11 cellular contexts compared by ENCODE assay signal in the genomic region with DNA sequence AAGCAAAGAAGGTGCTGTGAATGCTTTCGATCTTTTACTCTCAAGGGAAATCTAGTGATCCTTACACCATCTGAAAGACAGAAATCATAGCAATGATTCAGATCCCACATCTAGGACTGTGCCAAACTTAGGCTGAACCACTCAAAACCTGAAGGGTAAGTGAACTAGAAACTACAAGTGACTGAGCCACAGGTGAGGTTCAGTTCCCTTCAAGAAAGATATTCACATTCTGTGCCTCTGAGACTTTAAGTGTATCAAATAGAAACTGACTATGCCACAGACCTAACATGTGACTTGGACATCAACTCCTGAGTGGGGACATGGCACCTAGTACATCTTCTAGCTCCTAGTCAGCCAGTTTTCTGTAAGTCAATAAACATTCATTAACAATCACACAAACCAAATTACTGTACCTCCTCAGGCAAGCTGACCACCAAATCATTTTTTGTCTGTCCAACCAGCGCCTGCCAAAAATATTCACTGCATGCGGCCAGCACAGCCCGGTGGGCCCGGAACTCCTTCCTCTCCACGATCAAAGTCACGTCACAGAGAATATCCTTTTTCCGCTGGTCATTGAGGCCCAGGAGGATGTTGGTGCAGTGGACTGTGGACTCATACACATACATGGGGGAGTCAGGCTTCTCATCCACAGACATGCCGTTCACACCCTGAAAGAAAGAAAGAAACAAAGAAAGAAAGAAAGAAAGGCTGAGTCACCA.
DNase-seq lines count a peak whose midpoint lies in the region; ATAC-seq and TF ChIP-seq lines count a peak whose summit lies in the region.
"Had no signal": no experiment of that assay in that cellular context is flagged by ENCODE, and none has a peak within 500 bp of the region (broad histone marks: within the 10 kb centered on the region; RNA-seq: fewer than 3 reads in every experiment).

No MANE protein-coding gene starts in this region.

- H3K27ac Mint-ChIP-seq in activated naive CD8-positive, alpha-beta T cell = peak overlapping the region; percentile 93

- no peaks in the 10 kb centered on the region for H3K36me3 ChIP-seq in BE2C

- no peaks in the 10 kb centered on the region for H3K27me3 Mint-ChIP-seq in activated naive CD8-positive, alpha-beta T cell

- H3K4me1 Mint-ChIP-seq in activated naive CD8-positive, alpha-beta T cell (ENCODE audit: low read depth) = peaks cover 70% of the 10 kb centered on the region

- H3K4me3 Mint-ChIP-seq in activated naive CD8-positive, alpha-beta T cell = peak overlapping the region; percentile 43

- no peaks in the 10 kb centered on the region for H3K9me3 Mint-ChIP-seq in activated naive CD8-positive, alpha-beta T cell (ENCODE audit: low read depth)

- H3K9me3 ChIP-seq in BE2C = no peaks in the 10 kb centered on the region; the same call in 1 of the 2 replicates
- H3K9me3 ChIP-seq: BLaER1 treated with 17β-estradiol and CSF1 and Interleukin-3, amounts not matched to agents 10 nM and 100 nM had no signal

- H3K36me3 Mint-ChIP-seq in activated naive CD8-positive, alpha-beta T cell = peaks cover 27% of the 10 kb centered on the region

- DNase-seq in stimulated activated CD4-positive, alpha-beta T cell treated with anti-CD3 and anti-CD28 coated beads, Interleukin-15, amount 100 ng/mL, for 24 hours = peak; percentile 33
- no peak for DNase-seq in stimulated activated CD4-positive, alpha-beta T cell treated with anti-CD3 and anti-CD28 coated beads, Interleukin-12 subunit alpha, Interleukin-12 subunit beta, amount 100 ng/mL, for 4 hours
- DNase-seq in BE2C = no peak
- DNase-seq in RPMI8226 = no peak
- DNase-seq in NCI-H1048 (lab: John Stamatoyannopoulos, UW) = no peak
- DNase-seq in NCI-H524 (lab: John Stamatoyannopoulos, UW) = no peak
- DNase-seq: amygdala, NCI-H2029 treated with DMSO at 0.1 percent for 48 hours had no signal

- no peak for TF ChIP-seq CTCF in BE2C (IDR thresholded peaks at IDR 0.05; ENCODE audit: low read depth, low read length)

- no peaks in the 10 kb centered on the region for H3K27me3 ChIP-seq in BE2C
- H3K27me3 ChIP-seq: BLaER1 treated with 17β-estradiol and CSF1 and Interleukin-3, amounts not matched to agents 10 nM and 100 nM had no signal

- H3K4me3 ChIP-seq in BE2C (ENCODE audit: low read depth, low read length) = no peak overlapping the region
- H3K4me3 ChIP-seq: BLaER1 treated with 17β-estradiol and CSF1 and Interleukin-3, amounts not matched to agents 10 nM and 100 nM had no signal

- H3K4me1 ChIP-seq in BE2C = no peaks in the 10 kb centered on the region

- peak; percentile 66 for ATAC-seq in HG03159 (IDR thresholded peaks at IDR 0.05; ENCODE audit: unreplicated experiment)
